ENCODE assay signal across 14 cellular contexts in the genomic region with DNA sequence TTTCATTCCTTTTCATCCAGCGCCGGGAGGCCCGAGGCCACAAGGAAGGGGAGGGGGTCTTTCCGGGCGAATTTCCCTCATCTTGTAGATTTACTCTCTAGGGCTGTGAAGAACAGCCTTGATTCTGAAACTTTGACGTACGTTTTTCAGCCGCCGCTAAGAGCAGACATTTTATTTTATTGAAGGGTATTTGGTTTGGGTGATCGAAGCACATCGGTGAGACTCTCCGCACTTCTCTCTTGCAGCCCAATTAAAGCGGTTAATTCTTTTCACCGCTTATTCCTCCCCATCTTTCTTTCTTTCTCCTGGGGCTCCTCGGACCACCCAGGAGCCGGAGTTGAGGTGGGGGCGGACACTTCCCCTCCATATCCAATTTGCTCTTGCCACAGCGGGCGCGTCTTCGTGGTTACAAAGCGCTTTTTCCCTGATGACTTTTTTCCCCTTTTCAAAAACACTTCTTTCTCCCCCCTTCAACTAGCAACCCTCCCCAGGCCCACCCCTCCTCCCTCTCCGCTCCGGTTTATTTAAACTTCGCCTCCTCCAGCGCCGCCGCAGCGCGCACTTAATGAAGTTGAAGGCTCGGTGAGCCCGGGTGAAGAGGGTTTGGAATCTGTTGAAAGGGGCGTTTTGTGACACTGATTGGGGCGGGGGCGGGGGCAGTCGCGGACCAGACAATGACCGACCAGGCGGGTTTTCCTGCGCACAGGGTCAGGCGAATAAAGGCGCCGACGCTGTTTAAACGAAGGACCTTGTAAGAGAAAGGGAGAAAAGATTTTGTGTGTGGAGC. TPM values are rescaled to one million over a fixed set of nuclear protein-coding genes. Genes with fewer than 3 reads are reported as not detected.
DNase-seq lines count a peak whose midpoint lies in the region; ATAC-seq and TF ChIP-seq lines count a peak whose summit lies in the region.
"Had no signal": no experiment of that assay in that cellular context is flagged by ENCODE, and none has a peak within 500 bp of the region (broad histone marks: within the 10 kb centered on the region; RNA-seq: fewer than 3 reads in every experiment).

No MANE protein-coding gene starts in this region.

- H2AK5ac ChIP-seq in mesendoderm (ENCODE audit: low read length), result no peak overlapping the region

- H3K4me3 Mint-ChIP-seq in activated T-cell treated with anti-CD3 and anti-CD28 coated beads, Interleukin-2, amount 50 U/mL, for 24 hours, result peak overlapping the region; percentile 63
- peak overlapping the region; percentile 72 to 74 for H3K4me3 Mint-ChIP-seq in stimulated activated naive CD8-positive, alpha-beta T cell treated with anti-CD3 and anti-CD28 coated beads, Interleukin-15, amount 100 ng/mL, for 72 hours

- no peaks in the 10 kb centered on the region for H3K79me1 ChIP-seq in mesendoderm (ENCODE audit: low read length)

- H3K27me3 ChIP-seq in mesendoderm (ENCODE audit: insufficient read depth, low read length, poor library complexity), result peaks cover 95% of the 10 kb centered on the region

- no peak overlapping the region for H4K5ac ChIP-seq in mesendoderm (ENCODE audit: low read length)

- no peak for ATAC-seq in stimulated activated naive CD8-positive, alpha-beta T cell treated with anti-CD3 and anti-CD28 coated beads, Interleukin-15, amount 100 ng/mL, for 72 hours
- ATAC-seq in HG02571 (IDR thresholded peaks at IDR 0.05; ENCODE audit: unreplicated experiment) (no peak), GM18505 (IDR thresholded peaks at IDR 0.05; ENCODE audit: unreplicated experiment) (no peak)

- H3K4me2 ChIP-seq in mesendoderm (ENCODE audit: low read length), result peak overlapping the region; percentile 58

- TF ChIP-seq CTCF in astrocyte of the spinal cord (IDR thresholded peaks at IDR 0.05; ENCODE audit: low read depth, low read length), result no peak

- peaks cover 21% of the 10 kb centered on the region for H3K4me1 Mint-ChIP-seq in activated T-cell treated with anti-CD3 and anti-CD28 coated beads, Interleukin-2, amount 50 U/mL, for 24 hours (ENCODE audit: low read depth)
- no peaks in the 10 kb centered on the region for H3K4me1 Mint-ChIP-seq in stimulated activated naive CD8-positive, alpha-beta T cell treated with anti-CD3 and anti-CD28 coated beads, Interleukin-15, amount 100 ng/mL, for 72 hours

- no peaks in the 10 kb centered on the region for H3K36me3 Mint-ChIP-seq in activated T-cell treated with anti-CD3 and anti-CD28 coated beads, Interleukin-2, amount 50 U/mL, for 24 hours (ENCODE audit: low read depth)

- H2BK5ac ChIP-seq in mesendoderm (ENCODE audit: low read length), result no peak overlapping the region

- no peak overlapping the region for H2BK120ac ChIP-seq in mesendoderm (ENCODE audit: low read depth, low read length)

- no peak overlapping the region for H3K9ac ChIP-seq in mesendoderm (ENCODE audit: low read length)

- DNase-seq in activated T-cell treated with anti-CD3 and anti-CD28 coated beads, Interleukin-2, amount 50 U/mL, for 24 hours, result no peak
- no peak for DNase-seq in activated T-cell treated with anti-CD3 and anti-CD28 coated beads, Interleukin-2, amount 50 U/mL, for 1 hour
- DNase-seq in astrocyte of the spinal cord (ENCODE audit: low read depth, low spot score) (no peak), mesendoderm (peak; percentile 66), COLO668 (lab: John Stamatoyannopoulos, UW; ENCODE audit: unreplicated experiment) (no peak)
- no peak for DNase-seq in stimulated activated naive CD8-positive, alpha-beta T cell treated with anti-CD3 and anti-CD28 coated beads, Interleukin-15, amount 100 ng/mL, for 72 hours
- DNase-seq: cortex of kidney; Kasumi-1; NCI-H2029; stimulated activated CD4-positive, alpha-beta T cell treated with anti-CD3 and anti-CD28 coated beads, Interleukin-12 subunit alpha, Interleukin-12 subunit beta, amount 100 ng/mL, for 4 hours; uterus had no signal

- no peak overlapping the region for H4K8ac ChIP-seq in mesendoderm (ENCODE audit: low read depth, low read length)

- no peaks in the 10 kb centered on the region for H3K9me3 Mint-ChIP-seq in activated T-cell treated with anti-CD3 and anti-CD28 coated beads, Interleukin-2, amount 50 U/mL, for 24 hours
- H3K9me3 Mint-ChIP-seq in stimulated activated naive CD8-positive, alpha-beta T cell treated with anti-CD3 and anti-CD28 coated beads, Interleukin-15, amount 100 ng/mL, for 72 hours, result no peaks in the 10 kb centered on the region

- H3K4me3 ChIP-seq in astrocyte of the spinal cord (ENCODE audit: low read depth, low read length), result peak overlapping the region; percentile 10
- H3K4me3 ChIP-seq in mesendoderm (ENCODE audit: low read length), result no peak overlapping the region
- H3K4me3 ChIP-seq: uterus had no signal

- no CpG with 5 or more reads among the region's 45 CpGs for WGBS in mesendoderm (ENCODE audit: extremely low coverage, insufficient coverage, low lambda C conversion rate)

- H3K79me2 ChIP-seq in mesendoderm (ENCODE audit: control insufficient read depth, insufficient read depth, low read length), result no peaks in the 10 kb centered on the region

- in situ Hi-C loops in astrocyte of the spinal cord (cut with HindIII; ENCODE audit: low sequenced_read_pairs), result no loop called here

- H3K27ac Mint-ChIP-seq in activated T-cell treated with anti-CD3 and anti-CD28 coated beads, Interleukin-2, amount 50 U/mL, for 24 hours, result peak overlapping the region; percentile 66
- no peak overlapping the region for H3K27ac Mint-ChIP-seq in stimulated activated naive CD8-positive, alpha-beta T cell treated with anti-CD3 and anti-CD28 coated beads, Interleukin-15, amount 100 ng/mL, for 72 hours

- H3K18ac ChIP-seq in mesendoderm (ENCODE audit: low read length), result no peak overlapping the region

- peaks cover 10% of the 10 kb centered on the region for H3K27me3 Mint-ChIP-seq in activated T-cell treated with anti-CD3 and anti-CD28 coated beads, Interleukin-2, amount 50 U/mL, for 24 hours
- no peaks in the 10 kb centered on the region for H3K27me3 Mint-ChIP-seq in stimulated activated naive CD8-positive, alpha-beta T cell treated with anti-CD3 and anti-CD28 coated beads, Interleukin-15, amount 100 ng/mL, for 72 hours

- H3K4ac ChIP-seq in mesendoderm (ENCODE audit: low read depth, low read length), result no peak overlapping the region

- TF ChIP-seq POLR2A in GM18505 (IDR thresholded peaks at IDR 0.05; ENCODE audit: borderline replicate concordance, extremely low read depth, insufficient read depth, insufficient read length), result no peak

- no peaks in the 10 kb centered on the region for H3K36me3 ChIP-seq in mesendoderm (ENCODE audit: control insufficient read depth, insufficient read depth, low read length)
- H3K36me3 ChIP-seq: uterus had no signal

- peaks cover 7% of the 10 kb centered on the region for H3K4me1 ChIP-seq in mesendoderm (ENCODE audit: control insufficient read depth, low read depth, low read length)

- H3K56ac ChIP-seq in mesendoderm (ENCODE audit: low read length), result no peak overlapping the region

- no peak overlapping the region for H2BK15ac ChIP-seq in mesendoderm (replicated peaks; ENCODE audit: low read depth)

- no peak overlapping the region for H3K27ac ChIP-seq in mesendoderm (ENCODE audit: low read depth, low read length)
- H3K27ac ChIP-seq: uterus had no signal

- no peak overlapping the region for H3K23ac ChIP-seq in mesendoderm (ENCODE audit: low read length)

RNA-seq across cellular contexts. Expression of a gene that starts 5.9 kb away (rescaled TPM):
- 0.01 TPM for polyA plus RNA-seq in mesendoderm (2013, experiment 1 of 2)
- polyA plus RNA-seq in mesendoderm (2013, experiment 2 of 2), result 0.01 TPM

RNA-seq across cellular contexts. Expression of a gene that starts 27.6 kb away (rescaled TPM):
- polyA plus RNA-seq in mesendoderm (2013, experiment 1 of 2), result 0.17 TPM
- 0.17 TPM for polyA plus RNA-seq in mesendoderm (2013, experiment 2 of 2)
- polyA plus RNA-seq: adipose tissue had no signal
